Comparison of ENCODE assay signal across 24 cellular contexts in the genomic region with DNA sequence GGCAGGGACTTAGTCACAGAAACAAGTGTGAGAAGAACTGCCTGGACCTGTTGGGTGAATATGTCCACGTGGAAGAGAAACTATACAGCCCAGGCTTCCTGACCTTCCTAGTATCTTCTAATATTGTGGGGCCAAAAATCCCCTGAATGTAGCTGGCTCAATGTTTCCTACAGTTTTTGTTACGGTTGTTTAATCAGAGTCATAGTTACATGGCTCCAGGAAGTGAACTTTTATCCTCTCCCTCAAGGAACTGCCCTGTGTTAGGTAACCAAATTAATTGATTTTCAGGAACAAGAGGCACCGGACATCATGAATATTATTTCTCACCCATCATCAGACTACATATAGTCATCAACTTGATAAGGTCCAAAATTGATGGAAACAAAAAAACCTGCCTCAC.
"Had no signal": no experiment of that assay in that cellular context is flagged by ENCODE, and none has a peak within 500 bp of the region (broad histone marks: within the 10 kb centered on the region; RNA-seq: fewer than 3 reads in every experiment).

No MANE protein-coding gene starts in this region.

- H3K4me1 Mint-ChIP-seq: stimulated activated effector memory CD8-positive, alpha-beta T cell treated with anti-CD3 and anti-CD28 coated beads, Interleukin-12 subunit alpha, Interleukin-12 subunit beta, amount 100 ng/mL, for 72 hours had no signal

- H3K4me1 ChIP-seq: esophagus squamous epithelium, prostate gland, suprapubic skin, thyroid gland had no signal

- H3K4me2 ChIP-seq: neural progenitor cell had no signal

- H3K36me3 Mint-ChIP-seq: natural killer cell; stimulated activated effector memory CD8-positive, alpha-beta T cell treated with anti-CD3 and anti-CD28 coated beads, Interleukin-12 subunit alpha, Interleukin-12 subunit beta, amount 100 ng/mL, for 72 hours; type B pancreatic cell had no signal

- H3K27ac ChIP-seq: epithelial cell of prostate, esophagus squamous epithelium, gastroesophageal sphincter, neural progenitor cell, parathyroid adenoma, prostate gland, right lobe of liver, suprapubic skin, thyroid gland had no signal

- H3K4me3 ChIP-seq: esophagus squamous epithelium, gastroesophageal sphincter, neural progenitor cell, prostate gland, right lobe of liver, suprapubic skin, thyroid gland had no signal

- H3K27ac Mint-ChIP-seq: natural killer cell; neural progenitor cell; stimulated activated effector memory CD8-positive, alpha-beta T cell treated with anti-CD3 and anti-CD28 coated beads, Interleukin-12 subunit alpha, Interleukin-12 subunit beta, amount 100 ng/mL, for 72 hours; type B pancreatic cell had no signal

- DNase-seq: effector memory CD4-positive, alpha-beta T cell; esophagus squamous epithelium; foreskin fibroblast; glutamatergic neuron; left cardiac atrium; mammary epithelial cell; natural killer cell; nucleus accumbens; right lobe of liver; stimulated activated CD4-positive, alpha-beta T cell treated with anti-CD3 and anti-CD28 coated beads, Interleukin-4, amount 100 ng/mL, for 1 hour; stimulated activated CD8-positive, alpha-beta memory T cell treated with anti-CD3 and anti-CD28 coated beads, Interleukin-4, amount 100 ng/mL, for 48 hours; stimulated activated naive CD8-positive, alpha-beta T cell treated with anti-CD3 and anti-CD28 coated beads, Interleukin-15, Interleukin-2, amounts not matched to agents 100 U/mL and 50 U/mL, for 24 hours; thyroid gland had no signal

- ATAC-seq: gastroesophageal sphincter; left cardiac atrium; natural killer cell; stimulated activated effector memory CD8-positive, alpha-beta T cell treated with anti-CD3 and anti-CD28 coated beads, Interleukin-12 subunit alpha, Interleukin-12 subunit beta, amount 100 ng/mL, for 72 hours; stimulated activated naive CD8-positive, alpha-beta T cell treated with anti-CD3 and anti-CD28 coated beads, Interleukin-15, Interleukin-2, amounts not matched to agents 100 U/mL and 50 U/mL, for 24 hours had no signal

- FAIRE-seq: endometrium, keratinocyte, urothelium cell line had no signal

- H3K4me3 Mint-ChIP-seq: natural killer cell; neural progenitor cell; stimulated activated effector memory CD8-positive, alpha-beta T cell treated with anti-CD3 and anti-CD28 coated beads, Interleukin-12 subunit alpha, Interleukin-12 subunit beta, amount 100 ng/mL, for 72 hours; type B pancreatic cell had no signal

- H3K9me3 ChIP-seq: esophagus squamous epithelium, gastroesophageal sphincter, prostate gland, right lobe of liver, suprapubic skin, thyroid gland had no signal

- H3K9me3 Mint-ChIP-seq: natural killer cell; stimulated activated effector memory CD8-positive, alpha-beta T cell treated with anti-CD3 and anti-CD28 coated beads, Interleukin-12 subunit alpha, Interleukin-12 subunit beta, amount 100 ng/mL, for 72 hours had no signal
